Comparison of ENCODE assay signal across 2 cellular contexts in genomic region chr7:27143950-27144798, GRCh38.
TF ChIP-seq lines count a peak whose summit lies in the region.

No MANE protein-coding gene starts in this region.

TF ChIP-seq in SK-N-SH, 30 proteins besides CTCF, POLR2A, EP300 and RAD21:
- 0 out of 2 replicates have a peak, but pooled peaks have one; percentile 23 for TF ChIP-seq EZH2phosphoT487 (IDR thresholded peaks at IDR 0.05; ENCODE audit: borderline replicate concordance, low read depth)
- TF ChIP-seq FOSL2 (IDR thresholded peaks at IDR 0.05; ENCODE audit: borderline replicate concordance, low read depth): no peak
- no peak for TF ChIP-seq CHD2 (IDR thresholded peaks at IDR 0.05; ENCODE audit: low read length, partially characterized antibody)
TF ChIP-seq in SK-N-SH: peak in this region for 1.

TF ChIP-seq in SK-N-SH treated with all-trans-retinoic acid at 6 μM for 48 hours, 23 proteins besides CTCF, POLR2A, EP300 and RAD21 (continued from another document):
- TF ChIP-seq ESRRG (CRISPR knock-in tag; IDR thresholded peaks at IDR 0.05) (no peak), ZFP30 (CRISPR knock-in tag; IDR thresholded peaks at IDR 0.05) (no peak), ZFP3 (CRISPR knock-in tag; IDR thresholded peaks at IDR 0.05) (no peak), CSDC2 (CRISPR knock-in tag; IDR thresholded peaks at IDR 0.05) (no peak), TOX (CRISPR knock-in tag; IDR thresholded peaks at IDR 0.05; ENCODE audit: borderline replicate concordance) (no peak), GLIS3 (CRISPR knock-in tag; IDR thresholded peaks at IDR 0.05) (no peak), PPARA (CRISPR knock-in tag; IDR thresholded peaks at IDR 0.05; ENCODE audit: borderline replicate concordance) (no peak), ZNF565 (CRISPR knock-in tag; conservative IDR thresholded peaks at IDR 0.05; ENCODE audit: low read depth) (no peak), RARB (CRISPR knock-in tag; IDR thresholded peaks at IDR 0.05) (no peak), ISL1 (CRISPR knock-in tag; IDR thresholded peaks at IDR 0.05) (no peak), CREB5 (CRISPR knock-in tag; IDR thresholded peaks at IDR 0.05; ENCODE audit: low read depth) (no peak), TCF4 (CRISPR knock-in tag; IDR thresholded peaks at IDR 0.05; ENCODE audit: borderline replicate concordance) (no peak)
